ENCODE assay signal across 11 cellular contexts in genomic region chr1:111227434-111227833, GRCh38. TPM values are rescaled to one million over a fixed set of nuclear protein-coding genes. Genes with fewer than 3 reads are reported as not detected.
DNase-seq lines count a peak whose midpoint lies in the region; ATAC-seq, FAIRE-seq and TF ChIP-seq lines count a peak whose summit lies in the region.
"Had no signal": no experiment of that assay in that cellular context is flagged by ENCODE, and none has a peak within 500 bp of the region (broad histone marks: within the 10 kb centered on the region; RNA-seq: fewer than 3 reads in every experiment).

Gene CHI3L2 (plus strand): TSS chr1:111227713. CDS start chr1:111227730, 17 bp downstream.

- H3K27me3 ChIP-seq in SK-N-SH (ENCODE audit: insufficient read depth), result no peaks in the 10 kb centered on the region
- no peaks in the 10 kb centered on the region for H3K27me3 ChIP-seq in GM12878 (replicated peaks in 1 of 2; ENCODE audit: control insufficient read depth in 2 of 2, insufficient read depth in 2 of 2, low read length in 1 of 2)

- ATAC-seq in SK-N-SH treated with all-trans-retinoic acid at 6 μM for 48 hours (no peak), GM12878 (no peak), HG02588 (IDR thresholded peaks at IDR 0.05; ENCODE audit: unreplicated experiment) (no peak)

- TF ChIP-seq RAD21 in SK-N-SH (IDR thresholded peaks at IDR 0.05; ENCODE audit: low read length), result no peak
- TF ChIP-seq RAD21 in GM12878 (IDR thresholded peaks at IDR 0.05; ENCODE audit: insufficient read depth, low read depth, low read length), result no peak

- no peak for TF ChIP-seq POLR2A in GM12878 (IDR thresholded peaks at IDR 0.05; ENCODE audit: low read depth, low read length)

- H3K36me3 ChIP-seq in SK-N-SH (replicated peaks in 1 of 2; ENCODE audit: control insufficient read depth in 1 of 2, insufficient read depth in 2 of 2, low read length in 1 of 2), result no peaks in the 10 kb centered on the region
- H3K36me3 ChIP-seq in GM12878 (ENCODE audit: control insufficient read depth in 2 of 2, insufficient read depth in 2 of 2, low read length in 1 of 2), result no peaks in the 10 kb centered on the region

- POLR2A ChIA-PET in SK-N-SH (lab: Yijun Ruan, JAX) (no interaction called here), GM12878 (lab: Charles Lee) (no interaction called here)

- no peaks in the 10 kb centered on the region for H3K9me2 ChIP-seq in SK-N-SH

- H3K4me2 ChIP-seq in SK-N-SH (peak within 1 kb of the TSS; percentile 72), GM12878 (ENCODE audit: control insufficient read depth, insufficient read depth) (no peak within 1 kb of the TSS)

- H2AFZ ChIP-seq in SK-N-SH (ENCODE audit: low read depth), result peak within 1 kb of the TSS; percentile 69; the same call in 1 of the 2 replicates
- H2AFZ ChIP-seq in GM12878 (ENCODE audit: control insufficient read depth, low read depth, low read length), result no peak within 1 kb of the TSS

- no peak for DNase-seq in SK-N-SH
- no peak for DNase-seq in GM12878 (ENCODE audit: low read depth, low spot score)
- DNase-seq in iris pigment epithelial cell (ENCODE audit: low read depth), result peak; percentile 63
- peak; percentile 55 for DNase-seq in stromal cell of bone marrow (ENCODE audit: low read depth)
- DNase-seq in NCI-H345 treated with DMSO at 0.1 percent for 48 hours (lab: John Stamatoyannopoulos, UW; ENCODE audit: unreplicated experiment), result no peak
- DNase-seq in GM13976 (ENCODE audit: low spot score), result no peak
- DNase-seq: NCI-H2107 had no signal

- H4K20me1 ChIP-seq in SK-N-SH (ENCODE audit: insufficient read depth) (no peaks in the 10 kb centered on the region), GM12878 (ENCODE audit: control insufficient read depth, insufficient read depth) (no peaks in the 10 kb centered on the region)

- in situ Hi-C loops in GM12878 (cut with MboI), result loop anchor here (5.0 to 10.0 kb wide), 2 partner anchors 165 to 537 kb away; no protein-coding TSS in a partner anchor
- in situ Hi-C loops in GM13976 (cut with MboI; ENCODE audit: low sequenced_read_pairs, unreplicated experiment), result loop anchor here (5.0 to 10.0 kb wide), 4 partner anchors 107 to 530 kb away; partner anchors contain the start of genes CD53 and DDX20

- intact Hi-C loops in GM12878 (cut with micrococcal nuclease; ENCODE audit: unreplicated experiment), result loop anchor here (10.0 kb wide), 2 partner anchors 247 to 593 kb away; partner anchors contain the start of gene C1orf162

- peaks cover 0 to 28% of the 10 kb centered on the region in 2 experiments; a peak in 3 of 4 replicates for H3K4me1 ChIP-seq in SK-N-SH (ENCODE audit: control insufficient read depth in 1 of 2, insufficient read depth in 2 of 2, low read depth in 1 of 2, low read length in 1 of 2)
- peaks cover 61% of the 10 kb centered on the region for H3K4me1 ChIP-seq in GM12878 (ENCODE audit: control insufficient read depth, insufficient read depth, low read length)

- H3K9ac ChIP-seq in SK-N-SH (peak within 1 kb of the TSS; percentile 29; the same call in 1 of the 2 replicates), GM12878 (ENCODE audit: control insufficient read depth, insufficient read depth, low read length) (no peak within 1 kb of the TSS; the same call in 1 of the 2 replicates)

- CTCF ChIA-PET in SK-N-SH (lab: Yijun Ruan, JAX) (interaction anchor here (1.0 kb wide), 2 partner anchors 23 to 172 kb away, joined by 3 to 4 read pairs; no protein-coding TSS in a partner anchor), GM12878 (lab: Yijun Ruan, JAX) (interaction anchor here (0.7 to 7.4 kb wide), 4 partner anchors 9 to 173 kb away, joined by 3 to 117 read pairs (median 44); no protein-coding TSS in a partner anchor)

- BruUV-seq in GM12878 (replicated peaks; lab: Mats Ljungman, UMichigan), result no TSS peak

- 70% methylated on average over 3 of the region's 3 CpGs for whole genome bisulfite sequencing in SK-N-SH (ENCODE audit: low lambda C conversion rate)
- 37% methylated on average over 3 of the region's 3 CpGs for WGBS in GM12878 (ENCODE audit: insufficient coverage, insufficient replicate concordance, low lambda C conversion rate, missing lambda C conversion rate)

- peak within 1 kb of the TSS in 1 of 2 experiments; percentile 86; a peak in 2 of 4 replicates for H3K27ac ChIP-seq in SK-N-SH (ENCODE audit: low read depth in 2 of 2, low read length in 1 of 2)
- peak within 1 kb of the TSS; percentile 74 for H3K27ac ChIP-seq in GM12878 (ENCODE audit: control insufficient read depth, insufficient read depth)
- H3K27ac ChIP-seq: 22Rv1 had no signal

- H3K4me3 ChIP-seq in SK-N-SH (ENCODE audit: low read depth in 2 of 2, low read length in 1 of 2), result 0 out of 4 replicates have a peak within 1 kb of the TSS, but pooled peaks of 1 of the 2 experiments have one; percentile 12
- no peak within 1 kb of the TSS for H3K4me3 ChIP-seq in GM12878

- H3K9me3 ChIP-seq in SK-N-SH (no peaks in the 10 kb centered on the region), GM12878 (replicated peaks; ENCODE audit: control insufficient read depth, insufficient read depth, low read length) (no peaks in the 10 kb centered on the region)

- TF ChIP-seq EP300 in SK-N-SH (IDR thresholded peaks at IDR 0.05; ENCODE audit: borderline replicate concordance in 1 of 2, low read depth in 1 of 2, low read length in 1 of 2), result no peak
- no peak for TF ChIP-seq EP300 in GM12878 (IDR thresholded peaks at IDR 0.05; ENCODE audit: borderline replicate concordance in 1 of 2, control insufficient read depth in 1 of 2, low read depth in 2 of 2, low read length in 2 of 2)

- H3K79me2 ChIP-seq in SK-N-SH (ENCODE audit: insufficient read depth) (no peaks in the 10 kb centered on the region), GM12878 (ENCODE audit: control insufficient read depth, insufficient read depth, low read length) (peaks cover 17% of the 10 kb centered on the region)

- no peak for FAIRE-seq in GM12878 (lab: Jason Lieb, UNC)

- no peak for TF ChIP-seq CTCF in SK-N-SH (IDR thresholded peaks at IDR 0.05)
- TF ChIP-seq CTCF in GM12878 (IDR thresholded peaks at IDR 0.05 in 2 of 3, conservative IDR thresholded peaks at IDR 0.05 in 1 of 3; ENCODE audit: control insufficient read depth in 2 of 3, extremely low read depth in 1 of 3, insufficient read depth in 1 of 3, low read depth in 3 of 3, low read length in 3 of 3), result no peak
- TF ChIP-seq CTCF in GM13976 (IDR thresholded peaks at IDR 0.05; ENCODE audit: borderline replicate concordance, control extremely low read depth, extremely low read depth, insufficient read depth, missing control alignments), result no peak

- SMC1A ChIA-PET in GM12878 (lab: Charles Lee; ENCODE audit: uncharacterized antibody, unreplicated experiment), result interaction anchor here (0.6 to 5.0 kb wide), 4 partner anchors 28 to 197 kb away, joined by 3 to 40 read pairs (median 16); partner anchors contain the start of gene DENND2D

- RAD21 ChIA-PET in GM12878 (lab: Charles Lee; ENCODE audit: unreplicated experiment), result interaction anchor here (2.8 to 3.1 kb wide), 2 partner anchors 12 to 107 kb away, joined by 11 to 17 read pairs; no protein-coding TSS in a partner anchor

- H3F3A ChIP-seq in SK-N-SH (replicated peaks; ENCODE audit: insufficient read depth), result peaks cover 19% of the 10 kb centered on the region

TF ChIP-seq in SK-N-SH treated with all-trans-retinoic acid at 6 μM for 48 hours, 23 proteins besides CTCF, POLR2A, EP300 and RAD21:
- no peak for TF ChIP-seq TCF4 (CRISPR knock-in tag; IDR thresholded peaks at IDR 0.05; ENCODE audit: borderline replicate concordance)
TF ChIP-seq in SK-N-SH treated with all-trans-retinoic acid at 6 μM for 48 hours: peak in this region for 0.

TF ChIP-seq in GM12878, 131 proteins besides CTCF, POLR2A, EP300 and RAD21:
- TF ChIP-seq NRF1 (conservative IDR thresholded peaks at IDR 0.05; ENCODE audit: low read depth, low read length), result no peak
- no peak for TF ChIP-seq HCFC1 (IDR thresholded peaks at IDR 0.05; ENCODE audit: low read length)
- TF ChIP-seq ZNF622 (IDR thresholded peaks at IDR 0.05), result no peak
- TF ChIP-seq IKZF1 (conservative IDR thresholded peaks at IDR 0.05), result no peak

RNA-seq across cellular contexts. Expression of gene CHI3L2, which starts in this region (rescaled TPM):
- polyA plus RNA-seq in SK-N-SH (2012; rRNA removed) (0.92 and 0.97 TPM in 2 replicates), GM12878 (2011; rRNA removed) (508 and 715 TPM in 2 replicates), GM12878 (2014; fragmentation: Illumina TruSeq; extraction: Trizol) (124 and 170 TPM in 2 replicates), GM12878 (2014; fragmentation: Nextera tagmentation; extraction: Ambion mirVana) (100 to 1,000 TPM; 151 to 216 TPM), GM12878 (2014; rRNA removed) (73.5 and 105 TPM in 2 replicates), GM12878 (2016; fragmentation: Nextera tagmentation; extraction: Ambion mirVana) (10 to 100 TPM; 37.1 to 39.3 TPM)
- 0.73 and 1.2 TPM in 2 replicates for polyA plus RNA-seq in SK-N-SH (2012; cell fraction: cytosol; rRNA removed)
- polyA plus RNA-seq in SK-N-SH (2012; cell fraction: nucleus; rRNA removed), result 0.65 and 0.77 TPM in 2 replicates
- total RNA-seq in GM12878 (2013; cell fraction: nucleolus; rRNA removed), result 87.3 and 102 TPM in 2 replicates
- total RNA-seq in GM12878 (2014; rRNA removed) (92.1 and 115 TPM in 2 replicates), GM12878 (2014; rRNA removed; fragmentation: Illumina TruSeq; extraction: Trizol) (88.8 and 105 TPM in 2 replicates), GM12878 (2021) (72.1 and 95.0 TPM in 2 replicates)
- polyA plus RNA-seq in GM12878 (2011; ENCODE audit: low read depth), result 120 TPM
- polyA plus RNA-seq in GM12878 (2011; cell fraction: cytosol; rRNA removed), result 197 and 261 TPM in 2 replicates
- 117 and 171 TPM in 2 replicates for polyA plus RNA-seq in GM12878 (2011; cell fraction: nucleus; rRNA removed)
- 69.1 and 111 TPM in 2 replicates for polyA plus RNA-seq in GM12878 (2012)
- polyA minus RNA-seq in GM12878 (2011; rRNA and poly(A)+ RNA removed), result 176 and 187 TPM in 2 replicates
- polyA minus RNA-seq in GM12878 (2011; cell fraction: cytosol; rRNA and poly(A)+ RNA removed), result 36.6 and 47.4 TPM in 2 replicates
- polyA minus RNA-seq in GM12878 (2011; cell fraction: nucleus; rRNA and poly(A)+ RNA removed), result 123 and 150 TPM in 2 replicates
- total RNA-seq: lung microvascular endothelial cell had no signal

Comparison
In these comparisons a context has a peak if more than half of its experiments do, and no peak if none do; other contexts are left out.
1. RNA of gene CHI3L2 (polyA plus RNA-seq): 37.1 to 715 TPM in GM12878; 0.65 to 1.2 TPM in SK-N-SH; every median in the first group is over 10 times any median in the second.
2. DNase-seq: peak in iris pigment epithelial cell (single experiment) and stromal cell of bone marrow (single experiment); none in SK-N-SH (single experiment), GM12878 (single experiment), NCI-H345 treated with DMSO at 0.1 percent for 48 hours (single experiment) and GM13976 (single experiment).